Comparison of ENCODE assay signal across 25 cellular contexts in the genomic region with DNA sequence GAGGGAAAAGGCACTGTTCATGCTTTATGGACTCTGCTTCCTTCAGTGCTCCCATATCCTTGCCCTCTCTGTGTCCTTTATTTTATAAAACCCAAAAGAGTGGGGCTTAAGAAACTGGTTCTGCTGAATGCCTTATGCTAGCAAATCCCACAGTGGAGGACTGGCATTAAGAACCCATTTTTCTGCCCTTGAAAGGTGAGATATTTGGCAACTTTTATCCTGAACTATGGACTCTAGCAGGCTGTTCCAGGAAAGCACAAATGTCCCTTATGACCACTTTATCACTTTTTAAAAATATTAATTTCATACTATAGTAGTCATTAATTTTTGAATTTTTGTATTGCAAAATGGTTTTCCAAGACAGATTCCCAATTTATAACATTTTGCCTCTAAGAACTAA.
"Had no signal": no experiment of that assay in that cellular context is flagged by ENCODE, and none has a peak within 500 bp of the region (broad histone marks: within the 10 kb centered on the region; RNA-seq: fewer than 3 reads in every experiment).

No MANE protein-coding gene starts in this region.

- H3K27me3 ChIP-seq: brain microvascular endothelial cell, colonic mucosa, esophagus squamous epithelium, gastroesophageal sphincter had no signal

- DNase-seq: activated B cell treated with CpG ODN at 0.5 μM for 24 hours; activated CD4-positive, alpha-beta T cell treated with anti-CD3 and anti-CD28 coated beads for 48 hours; activated CD4-positive, alpha-beta T cell treated with anti-CD3 and anti-CD28 coated beads, Interleukin-2, amount 50 U/mL, for 1 hour; activated CD4-positive, alpha-beta T cell treated with anti-CD3 and anti-CD28 coated beads, Interleukin-2, amount 50 U/mL, for 48 hours; activated CD8-positive, alpha-beta memory T cell treated with anti-CD3 and anti-CD28 coated beads for 24 hours; activated CD8-positive, alpha-beta T cell treated with anti-CD3 and anti-CD28 coated beads for 36 hours; activated effector memory CD4-positive, alpha-beta T cell treated with anti-CD3 and anti-CD28 coated beads, Interleukin-2, amount 50 U/mL, for 16 hours; activated naive CD4-positive, alpha-beta T cell treated with anti-CD3 and anti-CD28 coated beads for 36 hours; activated naive CD8-positive, alpha-beta T cell treated with anti-CD3 and anti-CD28 coated beads for 36 hours; activated naive CD8-positive, alpha-beta T cell treated with anti-CD3 and anti-CD28 coated beads, Interleukin-2, amount 50 U/mL, for 24 hours; activated T-cell treated with anti-CD3 and anti-CD28 coated beads, Interleukin-2, amount 50 U/mL, for 48 hours; brain microvascular endothelial cell; colonic mucosa; effector CD8-positive, alpha-beta T cell; esophagus squamous epithelium; foreskin melanocyte; T-helper 1 cell; T-helper 17 cell; T1000; WERI-Rb-1 had no signal

- ATAC-seq: activated CD4-positive, CD25-positive, alpha-beta regulatory T cell treated with anti-CD3 and anti-CD28 coated beads, Interleukin-2, amount 50 U/mL, for 24 hours; activated CD8-positive, alpha-beta T cell treated with anti-CD3 and anti-CD28 coated beads for 36 hours; activated naive CD8-positive, alpha-beta T cell treated with anti-CD3 and anti-CD28 coated beads, Interleukin-2, amount 50 U/mL, for 24 hours; gastroesophageal sphincter; T-helper 17 cell had no signal

- H3K36me3 ChIP-seq: brain microvascular endothelial cell, colonic mucosa, esophagus squamous epithelium, WERI-Rb-1 had no signal

- FAIRE-seq: astrocyte, endothelial cell of umbilical vein had no signal

- H3K4me1 ChIP-seq: colonic mucosa, esophagus squamous epithelium had no signal

- H3K9me3 ChIP-seq: colonic mucosa, esophagus squamous epithelium had no signal

- H3K4me3 ChIP-seq: colonic mucosa, esophagus squamous epithelium, gastroesophageal sphincter had no signal

- H3K27ac ChIP-seq: brain microvascular endothelial cell, colonic mucosa, epithelial cell of prostate, esophagus squamous epithelium, gastroesophageal sphincter, WERI-Rb-1 had no signal
